Comparison of ENCODE assay signal across 18 cellular contexts in genomic region chr19:53983457-53984289, GRCh38. TPM values are rescaled to one million over a fixed set of nuclear protein-coding genes. Genes with fewer than 3 reads are reported as not detected.
DNase-seq lines count a peak whose midpoint lies in the region; ATAC-seq and TF ChIP-seq lines count a peak whose summit lies in the region.
"Had no signal": no experiment of that assay in that cellular context is flagged by ENCODE, and none has a peak within 500 bp of the region (broad histone marks: within the 10 kb centered on the region; RNA-seq: fewer than 3 reads in every experiment).

No MANE protein-coding gene starts in this region.

- H3K36me3 ChIP-seq in BLaER1 treated with 17β-estradiol and CSF1 and Interleukin-3, amounts not matched to agents 10 nM and 100 nM: no peaks in the 10 kb centered on the region
- H3K36me3 ChIP-seq in HEK293 (ENCODE audit: control insufficient read depth in 2 of 2, insufficient read depth in 1 of 2, low read length in 2 of 2) (no peaks in the 10 kb centered on the region), breast epithelium (no peaks in the 10 kb centered on the region)

- TF ChIP-seq CTCF in HEK293 (tag by site-specific recombination; IDR thresholded peaks at IDR 0.05) (no peak), WTC11 (IDR thresholded peaks at IDR 0.05) (no peak), breast epithelium (IDR thresholded peaks at IDR 0.05) (no peak), chondrocyte (IDR thresholded peaks at IDR 0.05) (no peak)

- POLR2A ChIA-PET in HEK293 (lab: Yijun Ruan, JAX) (no interaction called here), WTC11 (lab: Charles Lee) (no interaction called here)
- POLR2A ChIA-PET in activated CD8-positive, alpha-beta T cell treated with anti-CD3 and anti-CD28 coated beads, Interleukin-2, amount 10 ng/mL, durations not matched to agents 7 days and 5 days (lab: Charles Lee): no interaction called here

- H3K36me3 Mint-ChIP-seq in WTC11 (no peaks in the 10 kb centered on the region), chondrocyte (ENCODE audit: low read depth) (peaks cover 7% of the 10 kb centered on the region)
- peaks cover 4% of the 10 kb centered on the region for H3K36me3 Mint-ChIP-seq in activated CD8-positive, alpha-beta T cell treated with anti-CD3 and anti-CD28 coated beads, Interleukin-2, amount 10 ng/mL, durations not matched to agents 7 days and 5 days (ENCODE audit: low read depth)

- CTCF ChIA-PET in HEK293 (lab: Yijun Ruan, JAX) (interaction anchor here (0.6 kb wide), 1 partner anchor 102 kb away, joined by 5 read pairs; the partner anchor contains the start of gene PRKCG), WTC11 (lab: Charles Lee) (interaction anchor here (1.2 kb wide), 1 partner anchor 35 kb away, joined by 3 read pairs; no protein-coding TSS in a partner anchor)
- CTCF ChIA-PET in activated CD8-positive, alpha-beta T cell treated with anti-CD3 and anti-CD28 coated beads, Interleukin-2, amount 10 ng/mL, durations not matched to agents 7 days and 5 days (lab: Charles Lee): no interaction called here

- H3K4me3 Mint-ChIP-seq in WTC11 (no peak overlapping the region), chondrocyte (ENCODE audit: unreplicated experiment) (no peak overlapping the region)
- no peak overlapping the region for H3K4me3 Mint-ChIP-seq in activated CD8-positive, alpha-beta T cell treated with anti-CD3 and anti-CD28 coated beads, Interleukin-2, amount 10 ng/mL, durations not matched to agents 7 days and 5 days
- H3K4me3 Mint-ChIP-seq: CD4-positive, CD25-positive, alpha-beta regulatory T cell; H9; HFFc6 had no signal

- DNase-seq in WTC11 (ENCODE audit: low spot score) (no peak), superior temporal gyrus (ENCODE audit: extremely low spot score) (peak; percentile 14), breast epithelium (ENCODE audit: low spot score in 2 of 2) (no peak), chondrocyte (ENCODE audit: low spot score) (no peak), NCI-H526 (lab: John Stamatoyannopoulos, UW) (no peak)
- DNase-seq in activated CD8-positive, alpha-beta T cell treated with anti-CD3 and anti-CD28 coated beads, Interleukin-2, amount 10 ng/mL, durations not matched to agents 7 days and 5 days: no peak
- DNase-seq: CD4-positive, CD25-positive, alpha-beta regulatory T cell; DMS 273 treated with DMSO at 0.1 percent for 48 hours; DMS79; H9; HFFc6; IMR-90; KBM-7 had no signal

- H3K27me3 Mint-ChIP-seq in WTC11 (ENCODE audit: low read depth) (peaks cover 4% of the 10 kb centered on the region), chondrocyte (ENCODE audit: low read depth) (peaks cover 27% of the 10 kb centered on the region)
- peaks cover 29% of the 10 kb centered on the region for H3K27me3 Mint-ChIP-seq in activated CD8-positive, alpha-beta T cell treated with anti-CD3 and anti-CD28 coated beads, Interleukin-2, amount 10 ng/mL, durations not matched to agents 7 days and 5 days (ENCODE audit: low read depth)

- no peak for TF ChIP-seq POLR2A in breast epithelium (IDR thresholded peaks at IDR 0.05)

- peaks cover 0 to 6% (median 0%) of the 10 kb centered on the region in 11 experiments; a peak in 1 of 22 replicates for H3K9me3 ChIP-seq in BLaER1 treated with 17β-estradiol and CSF1 and Interleukin-3, amounts not matched to agents 10 nM and 100 nM (replicated peaks in 1 of 11)
- H3K9me3 ChIP-seq in HEK293 (ENCODE audit: control insufficient read depth, insufficient read depth, low read depth, low read length) (no peaks in the 10 kb centered on the region), breast epithelium (peaks cover 0 to 4% of the 10 kb centered on the region in 2 donors)

- no peak for ATAC-seq in WTC11
- no peak for ATAC-seq in activated CD8-positive, alpha-beta T cell treated with anti-CD3 and anti-CD28 coated beads, Interleukin-2, amount 10 ng/mL, durations not matched to agents 7 days and 5 days
- ATAC-seq: GM12878 had no signal

- peaks cover 9% of the 10 kb centered on the region for H3K4me1 Mint-ChIP-seq in WTC11
- peaks cover 17% of the 10 kb centered on the region for H3K4me1 Mint-ChIP-seq in activated CD8-positive, alpha-beta T cell treated with anti-CD3 and anti-CD28 coated beads, Interleukin-2, amount 10 ng/mL, durations not matched to agents 7 days and 5 days (ENCODE audit: low read depth)
- peaks cover 11% of the 10 kb centered on the region for H3K4me1 Mint-ChIP-seq in chondrocyte (ENCODE audit: low read depth)

- H3K4me2 ChIP-seq in BLaER1 treated with 17β-estradiol and CSF1 and Interleukin-3, amounts not matched to agents 10 nM and 100 nM: peak overlapping the region in 10 of 11 experiments; percentile 0 to 64 (median 50); a peak in 18 of 22 replicates

- H3K27me3 ChIP-seq in BLaER1 treated with 17β-estradiol and CSF1 and Interleukin-3, amounts not matched to agents 10 nM and 100 nM: peaks cover 4 to 29% (median 28%) of the 10 kb centered on the region in 11 experiments; a peak in 20 of 22 replicates
- H3K27me3 ChIP-seq in breast epithelium: peaks cover 10 to 52% of the 10 kb centered on the region in 2 donors

- H3K27ac ChIP-seq in BLaER1 treated with 17β-estradiol and CSF1 and Interleukin-3, amounts not matched to agents 10 nM and 100 nM: peak overlapping the region in 1 of 11 experiments; percentile 9; a peak in 2 of 22 replicates
- H3K27ac ChIP-seq in HEK293 (ENCODE audit: extremely low read depth, low read depth, low read length) (no peak overlapping the region), breast epithelium (no peak overlapping the region)

- H3K27ac Mint-ChIP-seq in WTC11 (no peak overlapping the region), chondrocyte (ENCODE audit: unreplicated experiment) (no peak overlapping the region)
- no peak overlapping the region for H3K27ac Mint-ChIP-seq in activated CD8-positive, alpha-beta T cell treated with anti-CD3 and anti-CD28 coated beads, Interleukin-2, amount 10 ng/mL, durations not matched to agents 7 days and 5 days
- H3K27ac Mint-ChIP-seq: CD4-positive, CD25-positive, alpha-beta regulatory T cell; H9; HFFc6 had no signal

- peak overlapping the region in 3 of 10 experiments; percentile 23 to 45 (median 27); a peak in 3 of 20 replicates for H3K4me3 ChIP-seq in BLaER1 treated with 17β-estradiol and CSF1 and Interleukin-3, amounts not matched to agents 10 nM and 100 nM
- no peak overlapping the region for H3K4me3 ChIP-seq in HEK293 (ENCODE audit: low read depth, low read length)
- no peak overlapping the region for H3K4me3 ChIP-seq in breast epithelium
- H3K4me3 ChIP-seq: GM12878 had no signal

- H3K9me3 Mint-ChIP-seq in WTC11 (no peaks in the 10 kb centered on the region), chondrocyte (ENCODE audit: low read depth) (no peaks in the 10 kb centered on the region)
- H3K9me3 Mint-ChIP-seq in activated CD8-positive, alpha-beta T cell treated with anti-CD3 and anti-CD28 coated beads, Interleukin-2, amount 10 ng/mL, durations not matched to agents 7 days and 5 days (ENCODE audit: insufficient read depth): peaks cover 8% of the 10 kb centered on the region
- H3K9me3 Mint-ChIP-seq: H9, HFFc6 had no signal

- intact Hi-C loops in breast epithelium (cut with DNase I; ENCODE audit: low total_unique reads): loop anchor here (10.0 kb wide), 1 partner anchor 1491 kb away; the partner anchor contains the start of gene ZNF628

- peak overlapping the region in 1 of 11 experiments; percentile 46; a peak in 2 of 22 replicates for H3K9ac ChIP-seq in BLaER1 treated with 17β-estradiol and CSF1 and Interleukin-3, amounts not matched to agents 10 nM and 100 nM

- peaks cover 37 to 83% (median 63%) of the 10 kb centered on the region in 10 experiments for H3K4me1 ChIP-seq in BLaER1 treated with 17β-estradiol and CSF1 and Interleukin-3, amounts not matched to agents 10 nM and 100 nM
- H3K4me1 ChIP-seq in HEK293 (ENCODE audit: control insufficient read depth, insufficient read depth, low read length): peaks cover 13% of the 10 kb centered on the region
- no peaks in the 10 kb centered on the region for H3K4me1 ChIP-seq in breast epithelium

- H4K20me1 ChIP-seq in BLaER1 treated with 17β-estradiol and CSF1 and Interleukin-3, amounts not matched to agents 10 nM and 100 nM: no peaks in the 10 kb centered on the region

TF ChIP-seq in HEK293, 187 proteins besides CTCF, POLR2A, EP300 and RAD21:
- TF ChIP-seq ATF2 (tag by site-specific recombination; IDR thresholded peaks at IDR 0.05; ENCODE audit: low read depth): no peak
- peak; percentile 97 for TF ChIP-seq ZNF623 (tag by site-specific recombination; IDR thresholded peaks at IDR 0.05)
TF ChIP-seq in HEK293: peak in this region for 1.

TF ChIP-seq in WTC11, 78 proteins besides CTCF, POLR2A, EP300 and RAD21:
- TF ChIP-seq MLX (CRISPR knock-in tag; IDR thresholded peaks at IDR 0.05) (no peak), ESRRA (CRISPR knock-in tag; IDR thresholded peaks at IDR 0.05; ENCODE audit: borderline replicate concordance) (0 out of 2 replicates have a peak, but pooled peaks have one; percentile 15), GTF2I (CRISPR knock-in tag; conservative IDR thresholded peaks at IDR 0.05) (peak; percentile 89)

RNA-seq across cellular contexts. Expression of gene CACNG6, which starts 7.8 kb away (rescaled TPM):
- total RNA-seq in WTC11 (2021) (2.5 to 3.3 TPM (median 2.5 TPM) in 3 replicates), breast epithelium (not detected), chondrocyte (not detected in 3 replicates)
- not detected for total RNA-seq in activated CD8-positive, alpha-beta T cell treated with anti-CD3 and anti-CD28 coated beads, Interleukin-2, amount 10 ng/mL, durations not matched to agents 7 days and 5 days
- total RNA-seq: CD4-positive, CD25-positive, alpha-beta regulatory T cell; G401; GM12878; HFFc6; HT1080; IMR-90 had no signal

RNA-seq across cellular contexts. Expression of gene CACNG8, which starts 20.9 kb away (rescaled TPM):
- total RNA-seq in WTC11 (2021) (12.5 to 15.7 TPM (median 15.1 TPM) in 3 replicates), breast epithelium (under 1 TPM in 1 of 3 donors, not detected in 2; under 0.01 TPM), chondrocyte (0.05 TPM in 1 of 3 replicates, not detected in the others)
- total RNA-seq in activated CD8-positive, alpha-beta T cell treated with anti-CD3 and anti-CD28 coated beads, Interleukin-2, amount 10 ng/mL, durations not matched to agents 7 days and 5 days: not detected
- total RNA-seq: CD4-positive, CD25-positive, alpha-beta regulatory T cell; GM12878; IMR-90 had no signal

Comparison
In these comparisons a context has a peak if more than half of its experiments do, and no peak if none do; other contexts are left out.
1. RNA of gene CACNG8, which starts 20.9 kb away (total RNA-seq): 12.5 to 15.7 TPM in WTC11; 0.05 TPM in chondrocyte, under 0.01 TPM in breast epithelium and not detected in activated CD8-positive, alpha-beta T cell treated with anti-CD3 and anti-CD28 coated beads, Interleukin-2, amount 10 ng/mL, durations not matched to agents 7 days and 5 days; every median in the first group is over 10 times any median in the second.